In genomic region chr19:53880716-53881481, GRCh38 we compare ENCODE assay signal across 18 cellular contexts. TPM values are rescaled to one million over a fixed set of nuclear protein-coding genes. Genes with fewer than 3 reads are reported as not detected.
A peak's percentile ranks its signal among the peaks of the same experiment; 100 is the strongest.
DNase-seq lines count a peak whose midpoint lies in the region; ATAC-seq, FAIRE-seq and TF ChIP-seq lines count a peak whose summit lies in the region.
"Had no signal": no experiment of that assay in that cellular context is flagged by ENCODE, and none has a peak within 500 bp of the region (broad histone marks: within the 10 kb centered on the region; RNA-seq: fewer than 3 reads in every experiment).

No MANE protein-coding gene starts in this region.

- DNase-seq in A549 (ENCODE audit: low read depth in 1 of 2, low spot score in 1 of 2) (no peak), SJSA1 (ENCODE audit: low read depth in 1 of 2, low spot score in 2 of 2) (no peak), chondrocyte (ENCODE audit: low spot score) (no peak), SHP77 (lab: John Stamatoyannopoulos, UW) (no peak)
- DNase-seq: cortex of kidney, GF-D8, uterus had no signal

- H3K4me1 Mint-ChIP-seq in chondrocyte (ENCODE audit: low read depth) = peaks cover 16% of the 10 kb centered on the region

- H3K27ac Mint-ChIP-seq in chondrocyte (ENCODE audit: unreplicated experiment) = no peak overlapping the region

- H3K4me3 ChIP-seq in A549 (peak overlapping the region; percentile 51), SJSA1 (peak overlapping the region; percentile 16; the same call in 1 of the 2 replicates), iPS-18a (ENCODE audit: low read length) (peak overlapping the region; percentile 67)
- H3K4me3 ChIP-seq: uterus had no signal

- H3K27me3 ChIP-seq in SJSA1 (replicated peaks) (peaks cover 38% of the 10 kb centered on the region), iPS-18a (ENCODE audit: control insufficient read depth, insufficient read depth, low read length) (peaks cover 42% of the 10 kb centered on the region)

- peaks cover 26% of the 10 kb centered on the region for H3K27me3 Mint-ChIP-seq in chondrocyte (ENCODE audit: low read depth)

- POLR2A ChIA-PET in A549 (lab: Yijun Ruan, JAX) = interaction anchor here (1.4 kb wide), 1 partner anchor 13 kb away, joined by 10 read pairs; the partner anchor contains the start of gene MYADM

- H3K36me3 Mint-ChIP-seq in chondrocyte (ENCODE audit: low read depth) = peaks cover 10% of the 10 kb centered on the region

- no peak for FAIRE-seq in A549 (lab: Jason Lieb, UNC)
- FAIRE-seq: GM19239, H54 had no signal

- TF ChIP-seq RAD21 in A549 (conservative IDR thresholded peaks at IDR 0.05 in 1 of 2, IDR thresholded peaks at IDR 0.05 in 1 of 2) = no peak

- H3K4me2 ChIP-seq in A549 = peak overlapping the region; percentile 77

- TF ChIP-seq POLR2A in A549 (IDR thresholded peaks at IDR 0.05; ENCODE audit: low read length) = no peak

- H3K4me1 ChIP-seq in A549 (peaks cover 21% of the 10 kb centered on the region), ES-I3 (ENCODE audit: insufficient read depth, low read length) (peaks cover 14% of the 10 kb centered on the region), SJSA1 (replicated peaks) (peaks cover 25% of the 10 kb centered on the region), iPS-18a (ENCODE audit: control insufficient read depth, low read depth, low read length) (peaks cover 23% of the 10 kb centered on the region)
- H3K4me1 ChIP-seq: psoas muscle had no signal

- no peak for TF ChIP-seq EP300 in A549 (IDR thresholded peaks at IDR 0.05)

- H3K36me3 ChIP-seq in ES-I3 (ENCODE audit: insufficient read depth, low read length) (peaks cover 4% of the 10 kb centered on the region; the same call in 1 of the 2 replicates), SJSA1 (peaks cover under 1% of the 10 kb centered on the region), iPS-18a (ENCODE audit: control insufficient read depth, low read depth, low read length) (peaks cover 4% of the 10 kb centered on the region)
- H3K36me3 ChIP-seq: uterus had no signal

- no peak; a peak in 2 of 6 replicates for ATAC-seq in A549
- no peak for ATAC-seq in GM19035 (IDR thresholded peaks at IDR 0.05; ENCODE audit: unreplicated experiment)
- ATAC-seq in GM19328 (IDR thresholded peaks at IDR 0.05; ENCODE audit: unreplicated experiment) = no peak

- no peak overlapping the region for H3K4me3 Mint-ChIP-seq in chondrocyte (ENCODE audit: unreplicated experiment)

- TF ChIP-seq CTCF in A549 (IDR thresholded peaks at IDR 0.05) (no peak), chondrocyte (IDR thresholded peaks at IDR 0.05) (no peak)

- H3K9ac ChIP-seq in ES-I3 (ENCODE audit: low read depth, low read length) (peak overlapping the region; percentile 55; the same call in 1 of the 2 replicates), iPS-18a (ENCODE audit: low read length) (no peak overlapping the region)

- H3K9me3 Mint-ChIP-seq in chondrocyte (ENCODE audit: low read depth) = no peaks in the 10 kb centered on the region

- peak overlapping the region; percentile 64 to 78; a peak in 4 of 6 replicates for H3K27ac ChIP-seq in A549
- H3K27ac ChIP-seq in SJSA1 = no peak overlapping the region
- no peak overlapping the region for H3K27ac ChIP-seq in iPS-18a (ENCODE audit: low read length)
- H3K27ac ChIP-seq: C4-2B, psoas muscle, uterus had no signal

- WGBS in A549 (ENCODE audit: missing lambda C conversion rate) = 45% methylated on average over 6 of the region's 6 CpGs

- no peaks in the 10 kb centered on the region for H3K9me3 ChIP-seq in A549
- no peaks in the 10 kb centered on the region for H3K9me3 ChIP-seq in ES-I3 (ENCODE audit: control insufficient read depth, insufficient read depth, low read length)
- H3K9me3 ChIP-seq in SJSA1 (replicated peaks) = no peaks in the 10 kb centered on the region
- no peaks in the 10 kb centered on the region for H3K9me3 ChIP-seq in iPS-18a (ENCODE audit: control insufficient read depth, low read depth, low read length)
- H3K9me3 ChIP-seq: psoas muscle, uterus had no signal

- CTCF ChIA-PET in A549 (lab: Yijun Ruan, JAX) = interaction anchor here (1.0 to 11.6 kb wide), 11 partner anchors 9 to 148 kb away, joined by 4 to 88 read pairs (median 10); partner anchors contain the start of gene MYADM

TF ChIP-seq in A549, 52 proteins besides CTCF, POLR2A, EP300 and RAD21:
- TF ChIP-seq POLR2AphosphoS2 (conservative IDR thresholded peaks at IDR 0.05; ENCODE audit: low read length) (0 out of 2 replicates have a peak, but pooled peaks have one; percentile 21), TFCP2L1 (CRISPR knock-in tag; IDR thresholded peaks at IDR 0.05) (peak; percentile 49; the same call in 1 of the 2 replicates), ELK1 (IDR thresholded peaks at IDR 0.05; ENCODE audit: low read depth, low read length) (no peak)
TF ChIP-seq in A549: peak in this region for 2.

RNA-seq across cellular contexts. Expression of gene PRKCG, which starts 1.1 kb away (rescaled TPM):
- 0.61 and 0.79 TPM in 2 replicates for polyA plus RNA-seq in A549 (2011; rRNA removed)
- polyA plus RNA-seq in A549 (2012; cell fraction: cytosol; rRNA removed) = 1.2 and 1.3 TPM in 2 replicates
- 8.9 and 9.2 TPM in 2 replicates for polyA plus RNA-seq in A549 (2012; cell fraction: nucleus; rRNA removed)
- polyA plus RNA-seq in A549 (2017; fragmentation: RNase III; extraction: RNeasy Plus Mini Kit Qiagen cat#74134 plus additional on column Dnase treatment) = 0.81 to 0.96 TPM (median 0.81 TPM) in 3 replicates
- 1.5 and 2.6 TPM in 2 replicates for polyA minus RNA-seq in A549 (2011; rRNA and poly(A)+ RNA removed)
- not detected in 2 replicates for total RNA-seq in SJSA1 (2014; rRNA removed; shearing (Covaris generic))
- total RNA-seq in chondrocyte = 0.15 to 0.56 TPM in 2 of 3 replicates, not detected in the other
- total RNA-seq: OCI-LY7, psoas muscle had no signal

RNA-seq across cellular contexts. Expression of gene MYADM, which starts 13.2 kb away (rescaled TPM):
- 37.7 and 56.1 TPM in 2 replicates for polyA plus RNA-seq in A549 (2011; rRNA removed)
- 83.9 and 158 TPM in 2 replicates for polyA plus RNA-seq in A549 (2012; cell fraction: cytosol; rRNA removed)
- 385 and 422 TPM in 2 replicates for polyA plus RNA-seq in A549 (2012; cell fraction: nucleus; rRNA removed)
- polyA plus RNA-seq in A549 (2017; fragmentation: RNase III; extraction: RNeasy Plus Mini Kit Qiagen cat#74134 plus additional on column Dnase treatment) = 90.4 to 103 TPM (median 90.7 TPM) in 3 replicates
- 50.8 and 63.0 TPM in 2 replicates for polyA minus RNA-seq in A549 (2011; rRNA and poly(A)+ RNA removed)
- total RNA-seq in SJSA1 (2014; rRNA removed; shearing (Covaris generic)) = 35.7 and 39.7 TPM in 2 replicates
- 184 to 293 TPM (median 292 TPM) in 3 replicates for total RNA-seq in chondrocyte

RNA-seq across cellular contexts. Expression of gene CACNG7, which starts 28.2 kb away (rescaled TPM):
- polyA plus RNA-seq in A549 (2011; rRNA removed) (11.5 and 12.8 TPM in 2 replicates), A549 (2017; fragmentation: RNase III; extraction: RNeasy Plus Mini Kit Qiagen cat#74134 plus additional on column Dnase treatment) (6.3 to 7.6 TPM (median 6.8 TPM) in 3 replicates)
- polyA plus RNA-seq in A549 (2012; cell fraction: cytosol; rRNA removed) = 26.4 and 37.4 TPM in 2 replicates
- 33.7 and 37.2 TPM in 2 replicates for polyA plus RNA-seq in A549 (2012; cell fraction: nucleus; rRNA removed)
- 6.0 and 7.6 TPM in 2 replicates for polyA minus RNA-seq in A549 (2011; rRNA and poly(A)+ RNA removed)
- not detected in 2 replicates for total RNA-seq in SJSA1 (2014; rRNA removed; shearing (Covaris generic))
- total RNA-seq in chondrocyte = not detected in 3 replicates
- total RNA-seq: mononuclear cell; OCI-LY7; psoas muscle; T-helper 1 cell treated with Interleukin-12 subunit alpha and Interleukin-12 subunit beta and Interleukin-4 antibody, amounts not matched to agents 30 ng/mL and 1 ng/mL, for 36 hours had no signal

RNA-seq across cellular contexts. Expression of gene NLRP12, which starts 56.8 kb away (rescaled TPM):
- 0.03 and 0.04 TPM in 2 replicates for polyA plus RNA-seq in A549 (2011; rRNA removed)
- 0.01 and 0.03 TPM in 2 replicates for polyA plus RNA-seq in A549 (2012; cell fraction: cytosol; rRNA removed)
- polyA plus RNA-seq in A549 (2012; cell fraction: nucleus; rRNA removed) = 0.01 TPM in 1 of 2 replicates, not detected in the other
- polyA plus RNA-seq in A549 (2017; fragmentation: RNase III; extraction: RNeasy Plus Mini Kit Qiagen cat#74134 plus additional on column Dnase treatment) = 0.03 TPM in 1 of 3 replicates, not detected in the others
- polyA minus RNA-seq in A549 (2011; rRNA and poly(A)+ RNA removed) = 0.25 TPM in 1 of 2 replicates, not detected in the other
- total RNA-seq in SJSA1 (2014; rRNA removed; shearing (Covaris generic)) = not detected in 2 replicates
- not detected in 3 replicates for total RNA-seq in chondrocyte
- total RNA-seq: OCI-LY7; T-helper 1 cell treated with Interleukin-12 subunit alpha and Interleukin-12 subunit beta and Interleukin-4 antibody, amounts not matched to agents 30 ng/mL and 1 ng/mL, for 36 hours had no signal

Comparison
In these comparisons a context has a peak if more than half of its experiments do, and no peak if none do; other contexts are left out.
1. H3K27ac ChIP-seq: peak in A549 (2 of 2); none in SJSA1 (single experiment) and iPS-18a (single experiment).
2. H3K4me3 ChIP-seq: peak in every context shown above with its lines; median percentile 67 in iPS-18a; 51 in A549; 16 in SJSA1.